ENCODE assay signal across 1 cellular context in the genomic region with DNA sequence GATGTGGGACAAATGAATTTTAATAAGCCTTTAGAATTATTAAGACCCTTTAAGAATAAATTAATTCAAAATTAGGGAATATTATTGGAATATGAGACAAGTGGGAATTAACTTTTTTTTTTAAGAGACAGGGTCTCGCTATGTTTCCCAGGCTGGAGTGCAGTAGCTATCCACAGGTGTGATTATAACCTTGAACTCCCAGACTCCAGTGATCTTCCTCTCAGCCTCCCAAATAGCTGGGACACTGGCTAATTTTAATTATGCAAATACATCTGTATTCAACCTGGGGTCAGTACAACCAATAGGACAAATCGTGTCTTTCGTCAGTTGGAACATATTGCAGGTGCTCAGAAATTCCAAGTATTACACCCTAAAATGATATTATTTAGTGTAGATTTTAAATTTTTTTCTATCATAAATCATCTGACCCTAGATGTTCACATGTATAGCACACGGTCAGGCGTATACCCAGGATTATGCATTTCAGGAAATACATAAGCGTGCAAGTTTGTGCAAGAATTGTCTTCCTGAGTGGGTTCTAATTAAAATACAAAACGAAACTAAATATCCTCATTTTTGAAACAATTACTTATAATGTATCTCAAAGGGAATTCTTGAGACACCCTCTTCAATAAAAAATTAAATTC.
TF ChIP-seq lines count a peak whose summit lies in the region.

No MANE protein-coding gene starts in this region.

TF ChIP-seq in IMR-90, 13 proteins besides CTCF, POLR2A, EP300 and RAD21 (continued from another document):
- TF ChIP-seq, protein P1, sequence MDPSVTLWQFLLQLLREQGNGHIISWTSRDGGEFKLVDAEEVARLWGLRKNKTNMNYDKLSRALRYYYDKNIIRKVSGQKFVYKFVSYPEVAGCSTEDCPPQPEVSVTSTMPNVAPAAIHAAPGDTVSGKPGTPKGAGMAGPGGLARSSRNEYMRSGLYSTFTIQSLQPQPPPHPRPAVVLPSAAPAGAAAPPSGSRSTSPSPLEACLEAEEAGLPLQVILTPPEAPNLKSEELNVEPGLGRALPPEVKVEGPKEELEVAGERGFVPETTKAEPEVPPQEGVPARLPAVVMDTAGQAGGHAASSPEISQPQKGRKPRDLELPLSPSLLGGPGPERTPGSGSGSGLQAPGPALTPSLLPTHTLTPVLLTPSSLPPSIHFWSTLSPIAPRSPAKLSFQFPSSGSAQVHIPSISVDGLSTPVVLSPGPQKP (IDR thresholded peaks at IDR 0.05; ENCODE audit: borderline replicate concordance, low read depth, low read length): no peak
- TF ChIP-seq MAZ (IDR thresholded peaks at IDR 0.05; ENCODE audit: borderline replicate concordance, low read depth, low read length) (no peak), RFX5 (IDR thresholded peaks at IDR 0.05; ENCODE audit: low read depth, low read length) (no peak), BHLHE40 (IDR thresholded peaks at IDR 0.05; ENCODE audit: low read depth, low read length) (no peak), MXI1 (IDR thresholded peaks at IDR 0.05; ENCODE audit: borderline replicate concordance, low read depth, low read length) (no peak), FOS (IDR thresholded peaks at IDR 0.05; ENCODE audit: low read depth, low read length) (no peak), SMC3 (IDR thresholded peaks at IDR 0.05; ENCODE audit: low read depth, low read length) (no peak)
- TF ChIP-seq, protein P2, sequence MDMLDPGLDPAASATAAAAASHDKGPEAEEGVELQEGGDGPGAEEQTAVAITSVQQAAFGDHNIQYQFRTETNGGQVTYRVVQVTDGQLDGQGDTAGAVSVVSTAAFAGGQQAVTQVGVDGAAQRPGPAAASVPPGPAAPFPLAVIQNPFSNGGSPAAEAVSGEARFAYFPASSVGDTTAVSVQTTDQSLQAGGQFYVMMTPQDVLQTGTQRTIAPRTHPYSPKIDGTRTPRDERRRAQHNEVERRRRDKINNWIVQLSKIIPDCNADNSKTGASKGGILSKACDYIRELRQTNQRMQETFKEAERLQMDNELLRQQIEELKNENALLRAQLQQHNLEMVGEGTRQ (IDR thresholded peaks at IDR 0.05; ENCODE audit: low read depth, low read length): no peak
